ENCODE assay signal across 15 cellular contexts in genomic region chr17:37019117-37019744, GRCh38.
"Had no signal": no experiment of that assay in that cellular context is flagged by ENCODE, and none has a peak within 500 bp of the region (broad histone marks: within the 10 kb centered on the region; RNA-seq: fewer than 3 reads in every experiment).

No MANE protein-coding gene starts in this region.

- H3K27ac ChIP-seq: thyroid gland, WERI-Rb-1 had no signal

- H3K4me1 ChIP-seq: thyroid gland had no signal

- DNase-seq: activated CD4-positive, alpha-beta T cell treated with anti-CD3 and anti-CD28 coated beads, Interleukin-2, amount 50 U/mL, for 48 hours; activated CD8-positive, alpha-beta memory T cell treated with anti-CD3 and anti-CD28 coated beads, Interleukin-2, amount 10 ng/mL, durations not matched to agents 7 days and 5 days; activated naive CD4-positive, alpha-beta T cell; activated naive CD8-positive, alpha-beta T cell treated with anti-CD3 and anti-CD28 coated beads for 36 hours; amniotic stem cell; effector memory CD8-positive, alpha-beta T cell; foreskin fibroblast; hypothalamus; occipital lobe; stimulated activated CD8-positive, alpha-beta memory T cell treated with anti-CD3 and anti-CD28 coated beads, Interleukin-4, amount 100 ng/mL, for 48 hours; stimulated activated naive CD4-positive, alpha-beta T cell; T-helper 2 cell; thyroid gland; WERI-Rb-1 had no signal

- H3K9me3 ChIP-seq: thyroid gland had no signal

- H3K36me3 ChIP-seq: WERI-Rb-1 had no signal

- H3K27me3 ChIP-seq: thyroid gland had no signal

- H3K4me3 ChIP-seq: thyroid gland had no signal

- ATAC-seq: activated CD8-positive, alpha-beta memory T cell treated with anti-CD3 and anti-CD28 coated beads, Interleukin-2, amount 10 ng/mL, durations not matched to agents 7 days and 5 days; effector memory CD8-positive, alpha-beta T cell; natural killer cell treated with Interleukin-12 subunit alpha and Interleukin-12 subunit beta and Interleukin-15 and Interleukin-18, amount 100 ng/mL, for 72 hours had no signal
